In genomic region chr16:85798901-85799496, GRCh38 we compare ENCODE assay signal across 8 cellular contexts. TPM values are rescaled to one million over a fixed set of nuclear protein-coding genes. Genes with fewer than 3 reads are reported as not detected.
DNase-seq lines count a peak whose midpoint lies in the region; ATAC-seq and TF ChIP-seq lines count a peak whose summit lies in the region.

No MANE protein-coding gene starts in this region.

- DNase-seq in activated T-cell treated with anti-CD3 and anti-CD28 coated beads for 48 hours (ENCODE audit: low read depth) (peak; percentile 29), RWPE1 (ENCODE audit: low spot score) (peak; percentile 58), breast epithelium (ENCODE audit: low spot score in 2 of 2) (no peak), retina (no peak)
- no peak for DNase-seq in activated T-cell treated with anti-CD3 and anti-CD28 coated beads, Interleukin-2, amount 50 U/mL, for 1 hour
- peak; percentile 54 for DNase-seq in stimulated activated CD8-positive, alpha-beta memory T cell treated with anti-CD3 and anti-CD28 coated beads, Interleukin-4, amount 100 ng/mL, for 48 hours

- intact Hi-C loops in breast epithelium (cut with DNase I; ENCODE audit: low total_unique reads), result no loop called here

- peaks cover 0 to 3% of the 10 kb centered on the region in 2 donors for H3K4me1 ChIP-seq in breast epithelium

- POLR2A ChIA-PET in RWPE1 (lab: Yijun Ruan, JAX; ENCODE audit: low non-redundant PET), result no interaction called here

- H3K36me3 ChIP-seq in breast epithelium, result no peaks in the 10 kb centered on the region

- H3K27ac ChIP-seq in RWPE1, result peak overlapping the region; percentile 86
- H3K27ac ChIP-seq in breast epithelium, result peak overlapping the region; percentile 83 to 85
- peak overlapping the region; percentile 79 for H3K27ac ChIP-seq in layer of hippocampus (ENCODE audit: low read depth, low read length)

- peak; percentile 29 for ATAC-seq in HG02938 (IDR thresholded peaks at IDR 0.05; ENCODE audit: unreplicated experiment)

- H3K27me3 ChIP-seq in breast epithelium (no peaks in the 10 kb centered on the region), layer of hippocampus (ENCODE audit: control insufficient read depth, insufficient read depth, low read length) (no peaks in the 10 kb centered on the region)

- no peak for TF ChIP-seq POLR2A in breast epithelium (IDR thresholded peaks at IDR 0.05)

- H3K9me3 ChIP-seq in breast epithelium, result no peaks in the 10 kb centered on the region

- peak overlapping the region; percentile 96 to 100 (median 99) for H3K4me3 ChIP-seq in breast epithelium

- TF ChIP-seq CTCF in RWPE1 (conservative IDR thresholded peaks at IDR 0.05; ENCODE audit: low read depth), result no peak
- TF ChIP-seq CTCF in breast epithelium (IDR thresholded peaks at IDR 0.05), result no peak

- CTCF ChIA-PET in RWPE1 (lab: Yijun Ruan, JAX), result no interaction called here

RNA-seq across cellular contexts. Expression of gene EMC8, which starts 0.3 kb away (rescaled TPM):
- 10 to 100 TPM; 18.1 to 30.8 (median 30.7) TPM for total RNA-seq in breast epithelium

RNA-seq across cellular contexts. Expression of gene COX4I1, which starts 0.5 kb away (rescaled TPM):
- total RNA-seq in breast epithelium, result 100 to 1,000 TPM; 355 to 425 (median 400) TPM

RNA-seq across cellular contexts. Expression of gene C16orf74, which starts 48.1 kb away (rescaled TPM):
- total RNA-seq in breast epithelium, result 1 to 10 TPM in 2 of 3 donors, under 1 TPM in 1; 0.80 to 7.2 (median 6.7) TPM

Comparison
In these comparisons a context has a peak if more than half of its experiments do, and no peak if none do; other contexts are left out.
1. DNase-seq: peak in activated T-cell treated with anti-CD3 and anti-CD28 coated beads for 48 hours (single experiment), RWPE1 (single experiment) and stimulated activated CD8-positive, alpha-beta memory T cell treated with anti-CD3 and anti-CD28 coated beads, Interleukin-4, amount 100 ng/mL, for 48 hours (single experiment); none in activated T-cell treated with anti-CD3 and anti-CD28 coated beads, Interleukin-2, amount 50 U/mL, for 1 hour (single experiment), breast epithelium (0 of 2) and retina (single experiment).
2. Peak in every context shown above with its lines, with median percentiles within 50 percentile points of each other: H3K27ac ChIP-seq.